ENCODE assay signal across 14 cellular contexts in the genomic region with DNA sequence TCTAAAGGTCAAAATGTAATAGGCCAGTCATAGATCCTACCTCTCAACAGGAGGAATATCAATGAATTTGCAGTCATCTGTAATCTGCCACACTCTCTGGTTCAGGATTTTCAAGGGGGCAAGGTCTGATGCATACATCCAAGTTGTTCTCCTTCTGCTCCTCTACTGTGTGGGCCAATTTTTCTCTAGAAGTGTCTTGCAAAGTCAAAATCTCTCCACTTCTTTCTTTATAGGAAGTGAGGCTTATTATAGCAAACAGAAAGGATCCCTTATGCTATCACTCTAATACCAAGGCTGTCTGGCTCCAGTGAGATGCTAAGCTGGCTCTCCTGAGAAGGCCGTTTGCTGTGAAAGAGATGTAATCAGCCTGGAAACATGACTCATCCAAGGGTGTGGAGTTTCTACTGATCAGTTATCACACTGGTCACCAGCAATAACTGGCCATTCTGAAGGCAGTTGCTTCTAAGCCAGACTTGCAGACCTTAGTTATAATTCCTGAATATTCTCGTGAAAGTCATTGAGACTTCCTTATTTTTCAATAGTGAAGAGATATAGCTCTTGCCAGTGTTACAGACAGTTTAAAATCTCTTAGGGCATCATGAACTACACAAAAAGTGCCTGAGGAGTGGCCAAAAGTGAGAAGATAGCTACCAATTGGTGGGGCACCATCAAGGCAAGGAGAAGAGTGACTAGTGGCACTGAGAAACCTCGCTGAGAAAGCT. TPM values are rescaled to one million over a fixed set of nuclear protein-coding genes. Genes with fewer than 3 reads are reported as not detected.
DNase-seq lines count a peak whose midpoint lies in the region; ATAC-seq, FAIRE-seq and TF ChIP-seq lines count a peak whose summit lies in the region.
"Had no signal": no experiment of that assay in that cellular context is flagged by ENCODE, and none has a peak within 500 bp of the region (broad histone marks: within the 10 kb centered on the region; RNA-seq: fewer than 3 reads in every experiment).

No MANE protein-coding gene starts in this region.

- H3K9me2 ChIP-seq in MM.1S (replicated peaks; ENCODE audit: insufficient read depth, low read length) = no peaks in the 10 kb centered on the region

- peaks cover 31% of the 10 kb centered on the region for H3K4me1 ChIP-seq in MM.1S (ENCODE audit: low read length)
- H3K4me1 ChIP-seq in mucosa of descending colon (ENCODE audit: low read depth) = no peaks in the 10 kb centered on the region
- H3K4me1 ChIP-seq: SJCRH30 had no signal

- H3K9me3 ChIP-seq in MM.1S (replicated peaks; ENCODE audit: insufficient read depth, low read length) (no peaks in the 10 kb centered on the region), mucosa of descending colon (peaks cover 14% of the 10 kb centered on the region)

- TF ChIP-seq CTCF in MM.1S (IDR thresholded peaks at IDR 0.05; ENCODE audit: low read length) (no peak), bronchial epithelial cell (IDR thresholded peaks at IDR 0.05; ENCODE audit: insufficient read depth, low read length, severe bottlenecking) (no peak), mucosa of descending colon (IDR thresholded peaks at IDR 0.05) (no peak)

- no peak overlapping the region for H3K4me2 ChIP-seq in MM.1S (ENCODE audit: low read depth, low read length)

- peak overlapping the region; percentile 9; the same call in 1 of the 2 replicates for H3K27ac ChIP-seq in MM.1S (ENCODE audit: low read length)
- H3K27ac ChIP-seq: SJCRH30 had no signal

- no peak overlapping the region for H3K4me3 ChIP-seq in MM.1S (ENCODE audit: low read length)
- no peak overlapping the region for H3K4me3 ChIP-seq in bronchial epithelial cell (ENCODE audit: low read depth, low read length)
- H3K4me3 ChIP-seq in mucosa of descending colon = no peak overlapping the region
- H3K4me3 ChIP-seq: SJCRH30 had no signal

- DNase-seq in COLO829 (ENCODE audit: low spot score) (peak; percentile 91), MM.1S (no peak), bronchial epithelial cell (ENCODE audit: low read depth) (peak; percentile 32), mucosa of descending colon (no peak), globus pallidus (ENCODE audit: low spot score) (no peak), activated gamma-delta T cell treated with Interleukin-2 at 50 U/mL for 16 hours (no peak), activated T-cell treated with anti-CD3 and anti-CD28 coated beads for 4 hours (no peak), 8988T (no peak)
- DNase-seq: NCI-H1092; NCI-H446; nucleus accumbens; SJCRH30; stimulated activated naive CD4-positive, alpha-beta T cell treated with Interleukin-2 at 50 U/mL for 16 hours had no signal

- H3K9ac ChIP-seq in MM.1S (ENCODE audit: low read length) = no peak overlapping the region

- no peaks in the 10 kb centered on the region for H3K79me2 ChIP-seq in MM.1S (ENCODE audit: low read length)

- H3F3A ChIP-seq in MM.1S (ENCODE audit: insufficient read depth, low read length) = no peaks in the 10 kb centered on the region

- H3K27me3 ChIP-seq in MM.1S (replicated peaks; ENCODE audit: insufficient read depth, low read length) (no peaks in the 10 kb centered on the region), bronchial epithelial cell (ENCODE audit: control insufficient read depth, insufficient read depth, low read length) (no peaks in the 10 kb centered on the region)
- H3K27me3 ChIP-seq: SJCRH30 had no signal

- intact Hi-C loops in mucosa of descending colon (cut with DNase I, micrococcal nuclease) = loop anchor here in 1 of 2 donors (10.0 kb wide), 1 partner anchor 339 kb away; no protein-coding TSS in a partner anchor

- no peak for FAIRE-seq in bronchial epithelial cell (lab: Jason Lieb, UNC)

- H3K36me3 ChIP-seq in MM.1S (replicated peaks; ENCODE audit: insufficient read depth, low read length) = no peaks in the 10 kb centered on the region
- H3K36me3 ChIP-seq in bronchial epithelial cell (ENCODE audit: control insufficient read depth, insufficient read depth, low read length) = no peaks in the 10 kb centered on the region
- no peaks in the 10 kb centered on the region for H3K36me3 ChIP-seq in mucosa of descending colon (ENCODE audit: low read depth)
- H3K36me3 ChIP-seq: SJCRH30 had no signal

- no peak overlapping the region for H2AFZ ChIP-seq in MM.1S (ENCODE audit: low read length)

- no peaks in the 10 kb centered on the region for H4K20me1 ChIP-seq in MM.1S (ENCODE audit: insufficient read depth, low read length)

- peak; percentile 28 for ATAC-seq in mucosa of descending colon
- ATAC-seq: left lobe of liver had no signal

RNA-seq across cellular contexts. Expression of a gene that starts 43.2 kb away (rescaled TPM):
- total RNA-seq in bronchial epithelial cell (under 0.01 and 0.26 TPM in 2 replicates), mucosa of descending colon (1 to 10 TPM in 1 of 3 donors, under 1 TPM in 2; 0.19 to 1.2 (median 0.47) TPM)

Comparison
In these comparisons a context has a peak if more than half of its experiments do, and no peak if none do; other contexts are left out.
1. DNase-seq: peak in COLO829 (single experiment) and bronchial epithelial cell (single experiment); none in MM.1S (single experiment), mucosa of descending colon (0 of 3), globus pallidus (single experiment), activated gamma-delta T cell treated with Interleukin-2 at 50 U/mL for 16 hours (single experiment), activated T-cell treated with anti-CD3 and anti-CD28 coated beads for 4 hours (single experiment) and 8988T (single experiment).